ENCODE assay signal across 1 cellular context in genomic region chr10:11894381-11895107, GRCh38.
TF ChIP-seq lines count a peak whose summit lies in the region.

No MANE protein-coding gene starts in this region.

TF ChIP-seq in K562, 482 proteins besides CTCF, POLR2A, EP300 and RAD21 (continued from another document and continues in another):
- TF ChIP-seq E2F4 (CRISPR knock-in tag; IDR thresholded peaks at IDR 0.05; ENCODE audit: low read depth) = no peak
- TF ChIP-seq PRPF4 (IDR thresholded peaks at IDR 0.05; ENCODE audit: insufficient read depth, low read depth, low read length, poor library complexity, severe bottlenecking) = peak; percentile 61
- TF ChIP-seq MIER1 (IDR thresholded peaks at IDR 0.05; ENCODE audit: low read depth) = no peak
- TF ChIP-seq RB1 (IDR thresholded peaks at IDR 0.05; ENCODE audit: low read depth) = peak; percentile 75
- no peak for TF ChIP-seq ZNF584 (CRISPR knock-in tag; IDR thresholded peaks at IDR 0.05; ENCODE audit: low read depth)
- no peak for TF ChIP-seq PYGO2 (tag; IDR thresholded peaks at IDR 0.05)
- TF ChIP-seq PML (IDR thresholded peaks at IDR 0.05; ENCODE audit: low read length) = peak; percentile 62
- TF ChIP-seq ZNF436 (CRISPR knock-in tag; IDR thresholded peaks at IDR 0.05) = no peak
- no peak for TF ChIP-seq SMC3 (conservative IDR thresholded peaks at IDR 0.05; ENCODE audit: insufficient read depth, low read depth, low read length)
- no peak for TF ChIP-seq ZNF57 (CRISPR knock-in tag; IDR thresholded peaks at IDR 0.05)
- 0 out of 2 replicates have a peak, but pooled peaks have one; percentile 8 for TF ChIP-seq TCF3 (CRISPR knock-in tag; IDR thresholded peaks at IDR 0.05)
- TF ChIP-seq NFYB (IDR thresholded peaks at IDR 0.05; ENCODE audit: extremely low read depth, insufficient read length) = no peak
- TF ChIP-seq IFI16 (CRISPR knock-in tag; IDR thresholded peaks at IDR 0.05) = no peak
- TF ChIP-seq ZFPM2 (CRISPR knock-in tag; IDR thresholded peaks at IDR 0.05) = no peak
- TF ChIP-seq CXXC5 (CRISPR knock-in tag; IDR thresholded peaks at IDR 0.05) = peak; percentile 48
- no peak for TF ChIP-seq TRIM25 (IDR thresholded peaks at IDR 0.05; ENCODE audit: borderline replicate concordance)
- TF ChIP-seq POLR2AphosphoS5 (IDR thresholded peaks at IDR 0.05; ENCODE audit: control insufficient read depth, insufficient read depth, low read depth, low read length) = peak; percentile 89
- TF ChIP-seq BRD9 (IDR thresholded peaks at IDR 0.05; ENCODE audit: low read depth, partially characterized antibody) = no peak
- TF ChIP-seq ELK1 (CRISPR knock-in tag; IDR thresholded peaks at IDR 0.05) = no peak
- TF ChIP-seq ZNF740 (CRISPR knock-in tag; IDR thresholded peaks at IDR 0.05) = peak; percentile 97
- peak in 1 of 2 experiments; percentile 87; a peak in 2 of 4 replicates for TF ChIP-seq ZNF740 (tag; IDR thresholded peaks at IDR 0.05)
- no peak for TF ChIP-seq FOS (IDR thresholded peaks at IDR 0.05; ENCODE audit: extremely low read depth, insufficient read length)
- peak in 1 of 2 experiments; percentile 64; a peak in 1 of 4 replicates for TF ChIP-seq KDM1A (IDR thresholded peaks at IDR 0.05)
- no peak for TF ChIP-seq BDP1 (IDR thresholded peaks at IDR 0.05; ENCODE audit: insufficient read depth, insufficient read length)
- no peak for TF ChIP-seq DIDO1 (tag; IDR thresholded peaks at IDR 0.05; ENCODE audit: low read depth)
- TF ChIP-seq SETDB1 (IDR thresholded peaks at IDR 0.05; ENCODE audit: low read length) = peak; percentile 32
- no peak for TF ChIP-seq ZNF140 (CRISPR knock-in tag; IDR thresholded peaks at IDR 0.05)
- TF ChIP-seq ZNF175 (CRISPR knock-in tag; IDR thresholded peaks at IDR 0.05; ENCODE audit: low read depth) = no peak
- no peak for TF ChIP-seq JUNB (CRISPR knock-in tag; conservative IDR thresholded peaks at IDR 0.05)
- TF ChIP-seq HMG20B (CRISPR knock-in tag; IDR thresholded peaks at IDR 0.05) = no peak
- TF ChIP-seq ZBTB9 (CRISPR knock-in tag; IDR thresholded peaks at IDR 0.05) = no peak
- no peak for TF ChIP-seq ZNF280B (CRISPR knock-in tag; IDR thresholded peaks at IDR 0.05)
- TF ChIP-seq STAT5A (IDR thresholded peaks at IDR 0.05; ENCODE audit: borderline replicate concordance, low read length) = no peak
- no peak for TF ChIP-seq ZFP1 (CRISPR knock-in tag; IDR thresholded peaks at IDR 0.05)
- no peak for TF ChIP-seq PRMT5 (CRISPR knock-in tag; IDR thresholded peaks at IDR 0.05)
- TF ChIP-seq POLR3G (IDR thresholded peaks at IDR 0.05; ENCODE audit: extremely low read depth, insufficient read length, insufficient replicate concordance) = no peak
- TF ChIP-seq MXD1 (CRISPR knock-in tag; IDR thresholded peaks at IDR 0.05; ENCODE audit: borderline replicate concordance, poor library complexity, severe bottlenecking) = peak; percentile 20
- TF ChIP-seq ZNF224 (CRISPR knock-in tag; IDR thresholded peaks at IDR 0.05) = no peak; the same call in 1 of the 2 replicates
- no peak for TF ChIP-seq DMBX1 (CRISPR knock-in tag; IDR thresholded peaks at IDR 0.05; ENCODE audit: borderline replicate concordance)
- no peak for TF ChIP-seq HSF4 (CRISPR knock-in tag; IDR thresholded peaks at IDR 0.05; ENCODE audit: borderline replicate concordance)
- no peak for TF ChIP-seq CGGBP1 (CRISPR knock-in tag; IDR thresholded peaks at IDR 0.05)
- no peak for TF ChIP-seq ETS1 (conservative IDR thresholded peaks at IDR 0.05; ENCODE audit: control insufficient read depth, low read depth, low read length)
- TF ChIP-seq ELK3 (CRISPR knock-in tag; IDR thresholded peaks at IDR 0.05) = no peak
- TF ChIP-seq UBTF (IDR thresholded peaks at IDR 0.05; ENCODE audit: borderline replicate concordance in 1 of 2, low read depth in 2 of 2, low read length in 2 of 2) = peak in 1 of 2 experiments; percentile 73; a peak in 1 of 4 replicates
- TF ChIP-seq GATAD2A (IDR thresholded peaks at IDR 0.05) = 0 out of 2 replicates have a peak, but pooled peaks have one; percentile 12
- no peak for TF ChIP-seq SMARCA5 (IDR thresholded peaks at IDR 0.05)
- TF ChIP-seq ZNF609 (CRISPR knock-in tag; IDR thresholded peaks at IDR 0.05; ENCODE audit: borderline replicate concordance) = no peak
- no peak for TF ChIP-seq NFXL1 (CRISPR knock-in tag; IDR thresholded peaks at IDR 0.05)
